ENCODE assay signal across 18 cellular contexts in the genomic region with DNA sequence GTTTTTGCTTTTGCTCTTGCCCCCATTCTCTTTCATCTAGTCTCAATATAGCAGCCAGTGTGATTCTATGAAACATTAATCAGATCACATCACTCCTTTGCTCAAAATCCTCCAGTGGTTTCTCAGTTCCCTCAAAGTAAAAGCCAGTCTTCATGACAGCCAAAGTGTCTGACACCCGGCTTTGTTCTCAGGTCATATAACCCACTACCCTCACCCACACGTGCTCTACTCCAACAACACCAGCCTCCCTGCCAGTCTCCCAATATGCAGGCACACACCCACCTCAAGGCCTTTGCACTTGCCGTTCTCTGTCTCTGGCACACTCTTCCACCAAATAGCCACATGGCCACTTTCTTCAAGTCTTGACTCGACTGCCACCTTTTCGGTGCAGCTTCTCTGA. TPM values are rescaled to one million over a fixed set of nuclear protein-coding genes. Genes with fewer than 3 reads are reported as not detected.
"Had no signal": no experiment of that assay in that cellular context is flagged by ENCODE, and none has a peak within 500 bp of the region (broad histone marks: within the 10 kb centered on the region; RNA-seq: fewer than 3 reads in every experiment).

No MANE protein-coding gene starts in this region.

- H3K27me3 Mint-ChIP-seq: activated CD4-positive, alpha-beta memory T cell treated with anti-CD3 and anti-CD28 coated beads, Interleukin-2, amount 10 ng/mL, durations not matched to agents 7 days and 5 days; activated CD4-positive, alpha-beta T cell treated with anti-CD3 and anti-CD28 coated beads for 36 hours; activated naive CD8-positive, alpha-beta T cell treated with anti-CD3 and anti-CD28 coated beads, Interleukin-2, amount 10 ng/mL, durations not matched to agents 7 days and 5 days; brain had no signal

- H3K9me3 Mint-ChIP-seq: activated CD4-positive, alpha-beta memory T cell treated with anti-CD3 and anti-CD28 coated beads, Interleukin-2, amount 10 ng/mL, durations not matched to agents 7 days and 5 days; activated naive CD8-positive, alpha-beta T cell treated with anti-CD3 and anti-CD28 coated beads, Interleukin-2, amount 10 ng/mL, durations not matched to agents 7 days and 5 days; brain; neural progenitor cell had no signal

- H3K27ac Mint-ChIP-seq: activated CD4-positive, alpha-beta memory T cell treated with anti-CD3 and anti-CD28 coated beads, Interleukin-2, amount 10 ng/mL, durations not matched to agents 7 days and 5 days; activated CD4-positive, alpha-beta T cell treated with anti-CD3 and anti-CD28 coated beads for 36 hours; activated naive CD8-positive, alpha-beta T cell treated with anti-CD3 and anti-CD28 coated beads, Interleukin-2, amount 10 ng/mL, durations not matched to agents 7 days and 5 days; neural progenitor cell had no signal

- DNase-seq: activated CD4-positive, alpha-beta memory T cell treated with anti-CD3 and anti-CD28 coated beads, Interleukin-2, amount 10 ng/mL, durations not matched to agents 7 days and 5 days; activated CD4-positive, alpha-beta T cell treated with anti-CD3 and anti-CD28 coated beads for 36 hours; activated naive CD8-positive, alpha-beta T cell treated with anti-CD3 and anti-CD28 coated beads, Interleukin-2, amount 10 ng/mL, durations not matched to agents 7 days and 5 days; caudate nucleus; foreskin melanocyte; hypothalamus; lower lobe of right lung; midbrain; stimulated activated CD4-positive, alpha-beta T cell treated with anti-CD3 and anti-CD28 coated beads, Interleukin-2, amount 100 ng/mL, for 24 hours; testis; upper lobe of left lung had no signal

- H3K4me3 Mint-ChIP-seq: activated CD4-positive, alpha-beta memory T cell treated with anti-CD3 and anti-CD28 coated beads, Interleukin-2, amount 10 ng/mL, durations not matched to agents 7 days and 5 days; activated CD4-positive, alpha-beta T cell treated with anti-CD3 and anti-CD28 coated beads for 36 hours; activated naive CD8-positive, alpha-beta T cell treated with anti-CD3 and anti-CD28 coated beads, Interleukin-2, amount 10 ng/mL, durations not matched to agents 7 days and 5 days; brain; neural progenitor cell had no signal

- ATAC-seq: activated CD4-positive, alpha-beta T cell treated with anti-CD3 and anti-CD28 coated beads for 36 hours; lower lobe of right lung had no signal

- H3K9me3 ChIP-seq: lower lobe of right lung, prostate gland, right atrium auricular region, testis, upper lobe of left lung had no signal

RNA-seq across cellular contexts. Expression of a gene that starts 21.9 kb away (rescaled TPM):
- total RNA-seq: dermis microvascular lymphatic vessel endothelial cell, myocyte, osteocyte had no signal
